14 cellular contexts compared by ENCODE assay signal in the genomic region with DNA sequence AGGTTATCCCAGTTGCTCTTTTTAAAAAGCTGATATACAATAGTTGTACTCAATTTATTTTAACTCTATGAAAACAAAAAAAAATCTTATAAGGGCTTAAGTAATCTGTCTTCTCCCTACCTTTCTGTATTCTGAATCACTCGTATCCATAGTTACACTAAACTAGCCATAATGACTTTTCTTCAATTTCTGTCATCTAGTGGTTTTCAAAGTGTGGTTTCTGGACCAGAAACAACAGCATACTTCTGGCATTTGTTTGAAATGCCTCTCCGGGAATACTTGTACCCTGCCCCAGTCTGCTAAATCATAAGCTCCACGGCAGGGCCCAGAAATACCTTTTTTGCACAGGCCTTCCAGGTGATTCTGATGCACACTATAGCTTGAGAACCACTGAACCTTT.
DNase-seq lines count a peak whose midpoint lies in the region; ATAC-seq and TF ChIP-seq lines count a peak whose summit lies in the region.
"Had no signal": no experiment of that assay in that cellular context is flagged by ENCODE, and none has a peak within 500 bp of the region (broad histone marks: within the 10 kb centered on the region; RNA-seq: fewer than 3 reads in every experiment).

No MANE protein-coding gene starts in this region.

- peaks cover 23% of the 10 kb centered on the region for H3K9me3 Mint-ChIP-seq in activated naive CD4-positive, alpha-beta T cell treated with anti-CD3 and anti-CD28 coated beads, Interleukin-2, amount 10 ng/mL, durations not matched to agents 7 days and 5 days

- H3K36me3 Mint-ChIP-seq in activated naive CD4-positive, alpha-beta T cell treated with anti-CD3 and anti-CD28 coated beads, Interleukin-2, amount 10 ng/mL, durations not matched to agents 7 days and 5 days: no peaks in the 10 kb centered on the region
- H3K36me3 Mint-ChIP-seq: CD4-positive, CD25-positive, alpha-beta regulatory T cell had no signal

- in situ Hi-C loops in astrocyte of the cerebellum (cut with HindIII; ENCODE audit: low sequenced_read_pairs): no loop called here

- CTCF ChIA-PET in activated naive CD4-positive, alpha-beta T cell treated with anti-CD3 and anti-CD28 coated beads, Interleukin-2, amount 10 ng/mL, durations not matched to agents 7 days and 5 days (lab: Charles Lee): no interaction called here

- no peaks in the 10 kb centered on the region for H3K4me1 Mint-ChIP-seq in activated naive CD4-positive, alpha-beta T cell treated with anti-CD3 and anti-CD28 coated beads, Interleukin-2, amount 10 ng/mL, durations not matched to agents 7 days and 5 days
- H3K4me1 Mint-ChIP-seq: CD4-positive, CD25-positive, alpha-beta regulatory T cell had no signal

- no peak overlapping the region for H3K4me3 ChIP-seq in astrocyte of the cerebellum (ENCODE audit: low read depth, low read length)
- H3K4me3 ChIP-seq: BLaER1 treated with 17β-estradiol and CSF1 and Interleukin-3, amounts not matched to agents 10 nM and 100 nM; GM12878 had no signal

- H3K27me3 Mint-ChIP-seq in activated naive CD4-positive, alpha-beta T cell treated with anti-CD3 and anti-CD28 coated beads, Interleukin-2, amount 10 ng/mL, durations not matched to agents 7 days and 5 days: no peaks in the 10 kb centered on the region
- H3K27me3 Mint-ChIP-seq: CD4-positive, CD25-positive, alpha-beta regulatory T cell had no signal

- DNase-seq in activated naive CD4-positive, alpha-beta T cell treated with anti-CD3 and anti-CD28 coated beads, Interleukin-2, amount 10 ng/mL, durations not matched to agents 7 days and 5 days: no peak
- no peak for DNase-seq in activated naive CD4-positive, alpha-beta T cell treated with Interleukin-2 at 50 U/mL for 16 hours
- DNase-seq in astrocyte of the cerebellum (ENCODE audit: low read depth) (peak; percentile 66), glomerular visceral epithelial cell (ENCODE audit: extremely low spot score) (peak; percentile 27), stromal cell of bone marrow (ENCODE audit: low read depth) (peak; percentile 27), NCI-H1105 treated with DMSO at 0.1 percent for 48 hours (lab: John Stamatoyannopoulos, UW) (no peak)
- DNase-seq: CD4-positive, CD25-positive, alpha-beta regulatory T cell; HCEC 1CT; HFFc6 had no signal

- TF ChIP-seq CTCF in astrocyte of the cerebellum (IDR thresholded peaks at IDR 0.05; ENCODE audit: low read depth, low read length, missing control alignments): no peak

- H3K27ac Mint-ChIP-seq in activated naive CD4-positive, alpha-beta T cell treated with anti-CD3 and anti-CD28 coated beads, Interleukin-2, amount 10 ng/mL, durations not matched to agents 7 days and 5 days: peak overlapping the region; percentile 19
- H3K27ac Mint-ChIP-seq: CD4-positive, CD25-positive, alpha-beta regulatory T cell; HFFc6 had no signal

- H3K4me3 Mint-ChIP-seq in activated naive CD4-positive, alpha-beta T cell treated with anti-CD3 and anti-CD28 coated beads, Interleukin-2, amount 10 ng/mL, durations not matched to agents 7 days and 5 days: no peak overlapping the region
- H3K4me3 Mint-ChIP-seq: HFFc6 had no signal

- TF ChIP-seq POLR2A in GM18505 (IDR thresholded peaks at IDR 0.05; ENCODE audit: borderline replicate concordance, extremely low read depth, insufficient read depth, insufficient read length): no peak

- ATAC-seq in GM21381 (IDR thresholded peaks at IDR 0.05; ENCODE audit: unreplicated experiment) (no peak), GM18505 (IDR thresholded peaks at IDR 0.05; ENCODE audit: unreplicated experiment) (no peak)
- ATAC-seq: GM12878, HepG2 had no signal

Comparison
In these comparisons a context has a peak if more than half of its experiments do, and no peak if none do; other contexts are left out.
1. DNase-seq: peak in astrocyte of the cerebellum (single experiment), glomerular visceral epithelial cell (single experiment) and stromal cell of bone marrow (single experiment); none in activated naive CD4-positive, alpha-beta T cell treated with anti-CD3 and anti-CD28 coated beads, Interleukin-2, amount 10 ng/mL, durations not matched to agents 7 days and 5 days (single experiment), activated naive CD4-positive, alpha-beta T cell treated with Interleukin-2 at 50 U/mL for 16 hours (single experiment) and NCI-H1105 treated with DMSO at 0.1 percent for 48 hours (single experiment).